ENCODE assay signal across 9 cellular contexts in genomic region chr3:138687236-138687635, GRCh38.
DNase-seq lines count a peak whose midpoint lies in the region; ATAC-seq, FAIRE-seq and TF ChIP-seq lines count a peak whose summit lies in the region.
"Had no signal": no experiment of that assay in that cellular context is flagged by ENCODE, and none has a peak within 500 bp of the region (broad histone marks: within the 10 kb centered on the region; RNA-seq: fewer than 3 reads in every experiment).

No MANE protein-coding gene starts in this region.

- H3K36me3 ChIP-seq in BLaER1 = peaks cover 6% of the 10 kb centered on the region; the same call in 1 of the 2 replicates
- peaks cover 1% of the 10 kb centered on the region for H3K36me3 ChIP-seq in bronchial epithelial cell (ENCODE audit: control insufficient read depth, insufficient read depth, low read length)
- H3K36me3 ChIP-seq in sigmoid colon = peaks cover 0 to 26% (median 0%) of the 10 kb centered on the region in 4 donors

- no peak overlapping the region for H2BK20ac ChIP-seq in H9 (ENCODE audit: low read depth, low read length, poor library complexity, severe bottlenecking)

- H4K20me1 ChIP-seq in BLaER1 = no peaks in the 10 kb centered on the region
- no peaks in the 10 kb centered on the region for H4K20me1 ChIP-seq in H9 (ENCODE audit: control insufficient read depth, insufficient read depth, insufficient read length)

- H3K9ac ChIP-seq in BLaER1 (peak overlapping the region; percentile 4; the same call in 1 of the 2 replicates), H9 (ENCODE audit: extremely low read depth, insufficient read length, low read length) (no peak overlapping the region)

- H3K56ac ChIP-seq in H9 (ENCODE audit: insufficient read length, low read depth, low read length) = no peak overlapping the region

- DNase-seq in bronchial epithelial cell (ENCODE audit: low read depth) (peak; percentile 35), RPMI8226 (no peak), H9 (no peak), AG08396 (ENCODE audit: low spot score) (no peak), sigmoid colon (no peak)
- DNase-seq: NCI-H146 had no signal

- no peak overlapping the region for H4K91ac ChIP-seq in H9 (ENCODE audit: insufficient read length, low read depth, low read length)

- no peak overlapping the region for H4K8ac ChIP-seq in H9 (replicated peaks; ENCODE audit: insufficient read length, low read depth, low read length)

- H3T11ph ChIP-seq in H9 (ENCODE audit: low read length) = no peak overlapping the region

- peaks cover 2 to 35% (median 29%) of the 10 kb centered on the region in 3 experiments; a peak in 5 of 7 replicates for H3K36me3 Mint-ChIP-seq in H9 (ENCODE audit: insufficient read depth in 1 of 3, low read depth in 3 of 3)

- no peaks in the 10 kb centered on the region for H3K4me1 Mint-ChIP-seq in H9

- ATAC-seq in GM19452 (IDR thresholded peaks at IDR 0.05; ENCODE audit: unreplicated experiment) (peak; percentile 34), HG03159 (IDR thresholded peaks at IDR 0.05; ENCODE audit: unreplicated experiment) (peak; percentile 45)

- H2BK15ac ChIP-seq in H9 (ENCODE audit: low read depth, low read length) = no peak overlapping the region

- no peak overlapping the region for H2BK12ac ChIP-seq in H9 (ENCODE audit: insufficient read length, low read depth, low read length)

- TF ChIP-seq CTCF in bronchial epithelial cell (IDR thresholded peaks at IDR 0.05; ENCODE audit: insufficient read depth, low read length, severe bottlenecking) (no peak), H9 (conservative IDR thresholded peaks at IDR 0.05) (no peak), sigmoid colon (IDR thresholded peaks at IDR 0.05) (no peak)

- no peak overlapping the region for H2BK120ac ChIP-seq in H9 (ENCODE audit: low read depth, low read length, poor library complexity, severe bottlenecking)

- H3K4me3 Mint-ChIP-seq in H9 = no peak overlapping the region

- no peak for FAIRE-seq in bronchial epithelial cell (lab: Jason Lieb, UNC)

- H3K4ac ChIP-seq in H9 (ENCODE audit: low read depth, low read length) = no peak overlapping the region

- no peaks in the 10 kb centered on the region for H3K79me2 ChIP-seq in H9 (ENCODE audit: insufficient read depth, low read length)

- no peak overlapping the region for H3K27ac Mint-ChIP-seq in H9

- H2AFZ ChIP-seq in H9 (ENCODE audit: low read length) = no peak overlapping the region

- H3K27me3 ChIP-seq in BLaER1 = no peaks in the 10 kb centered on the region
- H3K27me3 ChIP-seq in bronchial epithelial cell (ENCODE audit: control insufficient read depth, insufficient read depth, low read length) = no peaks in the 10 kb centered on the region
- no peaks in the 10 kb centered on the region for H3K27me3 ChIP-seq in H9 (ENCODE audit: insufficient read depth, low read length)
- no peaks in the 10 kb centered on the region for H3K27me3 ChIP-seq in sigmoid colon

- H3K9me3 ChIP-seq in BLaER1 (no peaks in the 10 kb centered on the region), H9 (ENCODE audit: control insufficient read depth, low read depth, low read length) (no peaks in the 10 kb centered on the region), sigmoid colon (no peaks in the 10 kb centered on the region)

- no peak for TF ChIP-seq POLR2A in sigmoid colon (IDR thresholded peaks at IDR 0.05)

- H2AK5ac ChIP-seq in H9 (ENCODE audit: insufficient read length, low read length) = no peak overlapping the region

- H3K27ac ChIP-seq in BLaER1 (peak overlapping the region; percentile 77), H9 (ENCODE audit: insufficient read length, low read depth, low read length) (no peak overlapping the region), sigmoid colon (no peak overlapping the region)

- H3K27me3 Mint-ChIP-seq in H9 (ENCODE audit: low read depth) = no peaks in the 10 kb centered on the region

- H3K18ac ChIP-seq in H9 (ENCODE audit: insufficient read length, low read depth, low read length) = no peak overlapping the region

- peaks cover 68% of the 10 kb centered on the region for H3K4me1 ChIP-seq in BLaER1
- H3K4me1 ChIP-seq in H9 (ENCODE audit: insufficient read depth, low read length) = no peaks in the 10 kb centered on the region
- no peaks in the 10 kb centered on the region for H3K4me1 ChIP-seq in sigmoid colon

- H3K23me2 ChIP-seq in H9 (ENCODE audit: insufficient read length, low read depth, low read length, poor library complexity, severe bottlenecking) = no peaks in the 10 kb centered on the region

- H3K4me2 ChIP-seq in BLaER1 (peak overlapping the region; percentile 60), H9 (ENCODE audit: insufficient read depth, insufficient read length, low read length) (no peak overlapping the region)

- H3K14ac ChIP-seq in H9 (ENCODE audit: insufficient read depth, low read length) = no peak overlapping the region

- 0 out of 2 replicates have a peak overlapping the region, but pooled peaks have one; percentile 7 for H3K4me3 ChIP-seq in BLaER1
- H3K4me3 ChIP-seq in bronchial epithelial cell (ENCODE audit: low read depth, low read length) = no peak overlapping the region
- H3K4me3 ChIP-seq in sigmoid colon = no peak overlapping the region

- no peaks in the 10 kb centered on the region for H3K79me1 ChIP-seq in H9 (ENCODE audit: insufficient read depth, low read depth, low read length, poor library complexity, severe bottlenecking)

- H3K23ac ChIP-seq in H9 (ENCODE audit: insufficient read length, low read depth, low read length) = no peak overlapping the region

- TF ChIP-seq EP300 in sigmoid colon (IDR thresholded peaks at IDR 0.05) = no peak

- WGBS in H9 (ENCODE audit: extremely low coverage, insufficient read length, low lambda C conversion rate) = no CpG with 5 or more reads among the region's 1 CpG
- 92 to 100% methylated on average over 1 of the region's 1 CpG for WGBS in sigmoid colon, 2 donors

- H2BK5ac ChIP-seq in H9 (ENCODE audit: insufficient read length, low read length) = no peak overlapping the region

- H3K9me3 Mint-ChIP-seq in H9 = no peaks in the 10 kb centered on the region

- H4K5ac ChIP-seq in H9 (ENCODE audit: insufficient read length, low read depth, low read length) = no peak overlapping the region

- intact Hi-C loops in sigmoid colon (cut with DNase I) = no loop called here
